Comparison of ENCODE assay signal across 17 cellular contexts in the genomic region with DNA sequence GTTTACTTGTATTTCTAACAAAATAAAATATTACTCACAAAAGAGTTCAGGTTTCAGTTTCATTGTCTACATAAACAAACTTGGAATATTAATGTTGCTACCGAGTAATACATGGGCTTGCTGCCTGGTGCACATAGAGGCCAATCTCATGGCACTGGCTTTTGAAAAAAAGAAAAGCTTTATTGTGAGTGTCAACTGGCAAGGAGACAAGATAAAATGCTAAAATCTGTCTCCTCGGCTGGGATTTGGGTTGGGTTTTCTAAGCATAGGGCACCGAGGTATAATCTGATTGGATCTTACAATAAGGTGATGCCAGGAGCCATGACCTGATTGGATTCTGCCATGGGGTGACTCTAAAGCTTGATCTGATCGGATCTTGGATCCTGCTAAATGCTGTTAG.
A peak's percentile ranks its signal among the peaks of the same experiment; 100 is the strongest.
DNase-seq lines count a peak whose midpoint lies in the region; ATAC-seq and TF ChIP-seq lines count a peak whose summit lies in the region.
"Had no signal": no experiment of that assay in that cellular context is flagged by ENCODE, and none has a peak within 500 bp of the region (broad histone marks: within the 10 kb centered on the region; RNA-seq: fewer than 3 reads in every experiment).

No MANE protein-coding gene starts in this region.

- H3K9me3 ChIP-seq in GM23248 (ENCODE audit: low read depth) = no peaks in the 10 kb centered on the region
- no peaks in the 10 kb centered on the region for H3K9me3 ChIP-seq in WERI-Rb-1 (ENCODE audit: severe bottlenecking)
- no peaks in the 10 kb centered on the region for H3K9me3 ChIP-seq in gastrocnemius medialis
- H3K9me3 ChIP-seq: BE2C had no signal

- no peak overlapping the region for H3K27ac ChIP-seq in GM23248
- H3K27ac ChIP-seq in WERI-Rb-1 = no peak overlapping the region
- no peak overlapping the region for H3K27ac ChIP-seq in gastrocnemius medialis

- H3K9ac ChIP-seq in GM23248 = no peak overlapping the region

- no peak for TF ChIP-seq POLR2A in gastrocnemius medialis (IDR thresholded peaks at IDR 0.05)

- no peaks in the 10 kb centered on the region for H4K20me1 ChIP-seq in GM23248 (ENCODE audit: insufficient read depth)

- in situ Hi-C loops in GM23248 (cut with MboI) = no loop called here
- in situ Hi-C loops in gastrocnemius medialis (cut with MboI; ENCODE audit: low sequenced_read_pairs in 4 of 4) = no loop called here

- no peaks in the 10 kb centered on the region for H3F3A ChIP-seq in GM23248 (ENCODE audit: insufficient read depth)

- no peaks in the 10 kb centered on the region for H3K79me2 ChIP-seq in GM23248 (ENCODE audit: insufficient read depth)

- no peaks in the 10 kb centered on the region for H3K27me3 ChIP-seq in GM23248 (replicated peaks; ENCODE audit: insufficient read depth)
- H3K27me3 ChIP-seq in WERI-Rb-1 (ENCODE audit: insufficient read depth, low read depth, severe bottlenecking) = no peaks in the 10 kb centered on the region
- no peaks in the 10 kb centered on the region for H3K27me3 ChIP-seq in gastrocnemius medialis
- H3K27me3 ChIP-seq: BE2C had no signal

- H3K9me2 ChIP-seq in GM23248 (ENCODE audit: insufficient read depth) = no peaks in the 10 kb centered on the region; the same call in 1 of the 2 replicates

- H3K4me3 ChIP-seq in GM23248 = no peak overlapping the region
- no peak overlapping the region for H3K4me3 ChIP-seq in WERI-Rb-1 (ENCODE audit: low read depth, low read length)
- H3K4me3 ChIP-seq in gastrocnemius medialis = no peak overlapping the region

- no peak overlapping the region for H3K4me2 ChIP-seq in GM23248 (ENCODE audit: unreplicated experiment)

- H3K4me1 ChIP-seq in GM23248 (ENCODE audit: insufficient read depth) = no peaks in the 10 kb centered on the region
- no peaks in the 10 kb centered on the region for H3K4me1 ChIP-seq in gastrocnemius medialis
- H3K4me1 ChIP-seq: BE2C had no signal

- DNase-seq in GM23248 = no peak
- DNase-seq in SK-N-DZ (ENCODE audit: low spot score) = peak; percentile 2
- DNase-seq in iPS DF 19.7 (ENCODE audit: low read depth, low spot score) = peak; percentile 2
- peak; percentile 20 for DNase-seq in putamen (ENCODE audit: low spot score)
- DNase-seq in WERI-Rb-1 = no peak
- no peak for DNase-seq in gastrocnemius medialis
- DNase-seq in mesenteric fat pad (ENCODE audit: low spot score) = no peak
- DNase-seq: BE2C; Calu3; CD4-positive, alpha-beta T cell; DMS53; H7; NCI-H187 treated with DMSO at 0.1 percent for 48 hours; NCI-H345; NCI-H526; NK-92 treated with Interleukin-12 subunit alpha and Interleukin-12 subunit beta, amount 100 ng/mL, for 24 hours; SHP77 treated with DMSO at 0.1 percent for 48 hours had no signal

- intact Hi-C loops in gastrocnemius medialis (cut with DNase I; ENCODE audit: low total_unique reads) = no loop called here

- TF ChIP-seq CTCF in WERI-Rb-1 (IDR thresholded peaks at IDR 0.05; ENCODE audit: low read depth, low read length) (no peak), gastrocnemius medialis (IDR thresholded peaks at IDR 0.05 in 4 of 5, conservative IDR thresholded peaks at IDR 0.05 in 1 of 5) (no peak)

- peak overlapping the region; percentile 15; the same call in 1 of the 2 replicates for H2AFZ ChIP-seq in GM23248

- WGBS in GM23248 (ENCODE audit: low coverage in 1 of 2, low lambda C conversion rate in 2 of 2, missing lambda C conversion rate in 2 of 2), 2 experiments = 27 to 33% methylated on average over 4 of the region's 4 CpGs

- no peaks in the 10 kb centered on the region for H3K36me3 ChIP-seq in GM23248 (ENCODE audit: low read depth)
- no peaks in the 10 kb centered on the region for H3K36me3 ChIP-seq in WERI-Rb-1
- no peaks in the 10 kb centered on the region for H3K36me3 ChIP-seq in gastrocnemius medialis
- H3K36me3 ChIP-seq: BE2C had no signal

- ATAC-seq in gastrocnemius medialis = no peak

Comparison
In these comparisons a context has a peak if more than half of its experiments do, and no peak if none do; other contexts are left out.
1. DNase-seq: peak in SK-N-DZ (single experiment), iPS DF 19.7 (single experiment) and putamen (single experiment); none in GM23248 (single experiment), WERI-Rb-1 (single experiment), gastrocnemius medialis (0 of 2) and mesenteric fat pad (single experiment).